ENCODE assay signal across 21 cellular contexts in the genomic region with DNA sequence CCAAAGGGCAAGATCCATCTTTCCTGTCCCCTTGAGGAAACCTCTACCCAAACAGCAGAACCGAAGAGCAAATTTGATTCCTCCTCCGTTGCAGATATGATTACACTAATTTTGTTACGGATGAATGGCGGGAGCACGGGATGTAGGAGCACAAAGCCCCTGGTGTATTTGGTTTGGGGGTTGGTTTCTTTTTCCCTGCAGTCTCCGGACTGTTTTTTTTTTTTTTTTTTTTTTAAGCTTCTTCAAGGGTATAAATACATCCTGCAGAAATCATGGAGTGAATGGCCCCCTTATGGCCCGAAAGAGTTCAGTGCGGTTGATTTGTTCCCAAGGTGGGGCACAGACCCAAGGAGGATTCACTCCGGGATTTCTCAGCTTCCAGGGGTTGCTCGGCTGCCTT.
DNase-seq lines count a peak whose midpoint lies in the region; ATAC-seq and TF ChIP-seq lines count a peak whose summit lies in the region.
"Had no signal": no experiment of that assay in that cellular context is flagged by ENCODE, and none has a peak within 500 bp of the region (broad histone marks: within the 10 kb centered on the region; RNA-seq: fewer than 3 reads in every experiment).

No MANE protein-coding gene starts in this region.

- H3K4me2 ChIP-seq in osteoblast (ENCODE audit: insufficient read depth, low read length) = peak overlapping the region; percentile 77

- DNase-seq in NCI-H146 (lab: John Stamatoyannopoulos, UW) (peak; percentile 56), NCI-H748 treated with DMSO at 0.1 percent for 48 hours (lab: John Stamatoyannopoulos, UW) (peak; percentile 20), endothelial cell (ENCODE audit: low spot score) (no peak), osteoblast (ENCODE audit: insufficient read length, low spot score, missing footprints) (no peak), T-helper 1 cell (no peak), NCI-H1436 treated with DMSO at 0.1 percent for 48 hours (lab: John Stamatoyannopoulos, UW) (no peak)
- DNase-seq: ACHN; AML-193; Calu3; CD4-positive, alpha-beta T cell; GF-D8; KBM-7; NCI-H1105; NCI-H187; NCI-H446; NCI-H526 treated with DMSO at 0.1 percent for 48 hours; OCI-M1; T-helper 2 cell had no signal

- H3K9me3 Mint-ChIP-seq in endothelial cell (ENCODE audit: unreplicated experiment) = no peaks in the 10 kb centered on the region

- ATAC-seq in GM19328 (IDR thresholded peaks at IDR 0.05; ENCODE audit: unreplicated experiment) (no peak), HG03159 (IDR thresholded peaks at IDR 0.05; ENCODE audit: unreplicated experiment) (no peak)
- ATAC-seq: HepG2 had no signal

- no peak overlapping the region for H3K4me3 Mint-ChIP-seq in endothelial cell (ENCODE audit: unreplicated experiment)
- H3K4me3 Mint-ChIP-seq: CD4-positive, alpha-beta T cell had no signal

- TF ChIP-seq CTCF in endothelial cell (IDR thresholded peaks at IDR 0.05; ENCODE audit: unreplicated experiment) = no peak
- no peak for TF ChIP-seq CTCF in osteoblast (IDR thresholded peaks at IDR 0.05; ENCODE audit: extremely low read depth, low read depth, low read length)

- peaks cover 5% of the 10 kb centered on the region for H3K27me3 Mint-ChIP-seq in endothelial cell (ENCODE audit: unreplicated experiment)

- H3K4me3 ChIP-seq in osteoblast (ENCODE audit: insufficient read depth, low read length) = peak overlapping the region; percentile 59

- H2AFZ ChIP-seq in osteoblast (ENCODE audit: low read length) = peak overlapping the region; percentile 88

- H3K27ac Mint-ChIP-seq in endothelial cell (ENCODE audit: unreplicated experiment) = peak overlapping the region; percentile 92
- H3K27ac Mint-ChIP-seq: CD4-positive, alpha-beta T cell had no signal

- no peaks in the 10 kb centered on the region for H3K36me3 ChIP-seq in osteoblast (ENCODE audit: insufficient read depth, low read length)

- no peaks in the 10 kb centered on the region for H3K79me2 ChIP-seq in osteoblast (ENCODE audit: insufficient read depth, low read length)

- peaks cover 2% of the 10 kb centered on the region for H3K36me3 Mint-ChIP-seq in endothelial cell (ENCODE audit: low read depth, unreplicated experiment)

- peaks cover 5% of the 10 kb centered on the region for H3K4me1 ChIP-seq in osteoblast (ENCODE audit: insufficient read depth, low read length)

- H3K27me3 ChIP-seq in osteoblast (ENCODE audit: insufficient read depth, low read length) = peaks cover 27% of the 10 kb centered on the region

- H4K20me1 ChIP-seq in osteoblast (ENCODE audit: insufficient read depth, low read length) = no peaks in the 10 kb centered on the region

- H3K9me3 ChIP-seq in osteoblast (ENCODE audit: low read depth, low read length) = no peaks in the 10 kb centered on the region

- no peak overlapping the region for H3K27ac ChIP-seq in osteoblast (ENCODE audit: low read depth, low read length)

- H3K4me1 Mint-ChIP-seq in endothelial cell (ENCODE audit: unreplicated experiment) = peaks cover 26% of the 10 kb centered on the region

Comparison
In these comparisons a context has a peak if more than half of its experiments do, and no peak if none do; other contexts are left out.
1. DNase-seq: peak in NCI-H146 (single experiment) and NCI-H748 treated with DMSO at 0.1 percent for 48 hours (single experiment); none in endothelial cell (single experiment), osteoblast (single experiment), T-helper 1 cell (0 of 5) and NCI-H1436 treated with DMSO at 0.1 percent for 48 hours (single experiment).